19 cellular contexts compared by ENCODE assay signal in genomic region chr1:235021815-235022214, GRCh38.
A peak's percentile ranks its signal among the peaks of the same experiment; 100 is the strongest.
DNase-seq lines count a peak whose midpoint lies in the region; ATAC-seq and TF ChIP-seq lines count a peak whose summit lies in the region.
"Had no signal": no experiment of that assay in that cellular context is flagged by ENCODE, and none has a peak within 500 bp of the region (broad histone marks: within the 10 kb centered on the region; RNA-seq: fewer than 3 reads in every experiment).

No MANE protein-coding gene starts in this region.

- no peak for ATAC-seq in CD8-positive, alpha-beta T cell
- ATAC-seq in left colon (peak; percentile 92), HG03469 (IDR thresholded peaks at IDR 0.05; ENCODE audit: unreplicated experiment) (no peak)
- ATAC-seq: naive thymus-derived CD8-positive, alpha-beta T cell had no signal

- peaks cover 4% of the 10 kb centered on the region for H3K4me1 Mint-ChIP-seq in CD8-positive, alpha-beta T cell (ENCODE audit: low read depth)

- H3K4me3 Mint-ChIP-seq in CD8-positive, alpha-beta T cell = no peak overlapping the region
- H3K4me3 Mint-ChIP-seq: activated CD4-positive, alpha-beta T cell treated with anti-CD3 and anti-CD28 coated beads, Interleukin-2, amount 10 ng/mL, durations not matched to agents 7 days and 5 days; activated naive CD4-positive, alpha-beta T cell treated with anti-CD3 and anti-CD28 coated beads for 36 hours; HFFc6; naive thymus-derived CD8-positive, alpha-beta T cell had no signal

- no peaks in the 10 kb centered on the region for H3K27me3 ChIP-seq in CD8-positive, alpha-beta T cell (ENCODE audit: insufficient read depth, low read length)
- no peaks in the 10 kb centered on the region for H3K27me3 ChIP-seq in SJCRH30
- H3K27me3 ChIP-seq in skeletal muscle tissue (ENCODE audit: control insufficient read depth in 3 of 3, insufficient read depth in 3 of 3, low read length in 3 of 3) = no peaks in the 10 kb centered on the region

- no peak for TF ChIP-seq CTCF in CD8-positive, alpha-beta T cell (IDR thresholded peaks at IDR 0.05)

- no peak for DNase-seq in CD8-positive, alpha-beta T cell
- DNase-seq in SJCRH30 (no peak), left colon (no peak), GM03348 (ENCODE audit: low spot score) (no peak), anterior cingulate cortex (lab: John Stamatoyannopoulos, UW) (no peak)
- DNase-seq: activated CD4-positive, alpha-beta T cell treated with anti-CD3 and anti-CD28 coated beads, Interleukin-2, amount 10 ng/mL, durations not matched to agents 7 days and 5 days; activated naive CD4-positive, alpha-beta T cell treated with anti-CD3 and anti-CD28 coated beads for 36 hours; COR-L47; HFFc6; naive thymus-derived CD8-positive, alpha-beta T cell; NCI-H2029 treated with DMSO at 0.1 percent for 48 hours; NK-92 treated with Interleukin-12 subunit alpha and Interleukin-12 subunit beta, amount 100 ng/mL, for 24 hours; RPMI8226; small intestine; stimulated activated CD4-positive, alpha-beta T cell treated with anti-CD3 and anti-CD28 coated beads, Interleukin-4, amount 100 ng/mL, for 24 hours had no signal

- H3K27me3 Mint-ChIP-seq in CD8-positive, alpha-beta T cell (ENCODE audit: low read depth) = no peaks in the 10 kb centered on the region
- H3K27me3 Mint-ChIP-seq: activated CD4-positive, alpha-beta T cell treated with anti-CD3 and anti-CD28 coated beads, Interleukin-2, amount 10 ng/mL, durations not matched to agents 7 days and 5 days; naive thymus-derived CD8-positive, alpha-beta T cell; progenitor cell of endocrine pancreas had no signal

- no peak overlapping the region for H3K27ac ChIP-seq in CD8-positive, alpha-beta T cell (ENCODE audit: low read depth, low read length)
- H3K27ac ChIP-seq in SJCRH30 = peak overlapping the region; percentile 88
- H3K27ac ChIP-seq in skeletal muscle tissue (ENCODE audit: low read depth, low read length) = peak overlapping the region; percentile 13

- H3K9me3 Mint-ChIP-seq in CD8-positive, alpha-beta T cell = peaks cover 8% of the 10 kb centered on the region

- CTCF ChIA-PET in CD8-positive, alpha-beta T cell (lab: Charles Lee) = no interaction called here

- intact Hi-C loops in CD8-positive, alpha-beta T cell (cut with DNase I, micrococcal nuclease) = no loop called here
- intact Hi-C loops in left colon (cut with DNase I, micrococcal nuclease) = no loop called here

- no peak overlapping the region for H3K4me3 ChIP-seq in CD8-positive, alpha-beta T cell (ENCODE audit: low read depth, low read length)
- H3K4me3 ChIP-seq in SJCRH30 (peak overlapping the region; percentile 24), skeletal muscle tissue (ENCODE audit: low read length in 3 of 3) (no peak overlapping the region)
- H3K4me3 ChIP-seq: lung had no signal

- H3K36me3 Mint-ChIP-seq in CD8-positive, alpha-beta T cell = no peaks in the 10 kb centered on the region

- POLR2A ChIA-PET in CD8-positive, alpha-beta T cell (lab: Charles Lee) = interaction anchor here (1.2 kb wide), 1 partner anchor 13 kb away, joined by 3 read pairs; no protein-coding TSS in a partner anchor

- H3K36me3 ChIP-seq in CD8-positive, alpha-beta T cell (ENCODE audit: insufficient read depth, low read length) = no peaks in the 10 kb centered on the region
- H3K36me3 ChIP-seq in SJCRH30 (no peaks in the 10 kb centered on the region), skeletal muscle tissue (ENCODE audit: control insufficient read depth in 3 of 3, insufficient read depth in 3 of 3, low read length in 3 of 3) (no peaks in the 10 kb centered on the region)

- no peaks in the 10 kb centered on the region for H3K4me1 ChIP-seq in CD8-positive, alpha-beta T cell (ENCODE audit: insufficient read depth, low read length)
- H3K4me1 ChIP-seq in SJCRH30 (peaks cover 78% of the 10 kb centered on the region), skeletal muscle tissue (ENCODE audit: control insufficient read depth in 3 of 3, insufficient read depth in 3 of 3, low read length in 3 of 3) (peaks cover 11 to 26% (median 15%) of the 10 kb centered on the region in 3 donors)

- peak overlapping the region; percentile 19 for H3K27ac Mint-ChIP-seq in CD8-positive, alpha-beta T cell
- H3K27ac Mint-ChIP-seq: activated CD4-positive, alpha-beta T cell treated with anti-CD3 and anti-CD28 coated beads, Interleukin-2, amount 10 ng/mL, durations not matched to agents 7 days and 5 days; activated naive CD4-positive, alpha-beta T cell treated with anti-CD3 and anti-CD28 coated beads for 36 hours; HFFc6 had no signal

- H3K9me3 ChIP-seq in CD8-positive, alpha-beta T cell (ENCODE audit: low read length) = no peaks in the 10 kb centered on the region
- H3K9me3 ChIP-seq in SJCRH30 (replicated peaks) (no peaks in the 10 kb centered on the region), skeletal muscle tissue (ENCODE audit: control insufficient read depth in 3 of 3, low read length in 3 of 3) (peaks cover 0 to 4% (median 0%) of the 10 kb centered on the region in 3 donors)

- H3K9ac ChIP-seq in skeletal muscle tissue (ENCODE audit: low read depth in 1 of 3, low read length in 3 of 3) = peak overlapping the region in 1 of 3 donors; percentile 18
